7 cellular contexts compared by ENCODE assay signal in the genomic region with DNA sequence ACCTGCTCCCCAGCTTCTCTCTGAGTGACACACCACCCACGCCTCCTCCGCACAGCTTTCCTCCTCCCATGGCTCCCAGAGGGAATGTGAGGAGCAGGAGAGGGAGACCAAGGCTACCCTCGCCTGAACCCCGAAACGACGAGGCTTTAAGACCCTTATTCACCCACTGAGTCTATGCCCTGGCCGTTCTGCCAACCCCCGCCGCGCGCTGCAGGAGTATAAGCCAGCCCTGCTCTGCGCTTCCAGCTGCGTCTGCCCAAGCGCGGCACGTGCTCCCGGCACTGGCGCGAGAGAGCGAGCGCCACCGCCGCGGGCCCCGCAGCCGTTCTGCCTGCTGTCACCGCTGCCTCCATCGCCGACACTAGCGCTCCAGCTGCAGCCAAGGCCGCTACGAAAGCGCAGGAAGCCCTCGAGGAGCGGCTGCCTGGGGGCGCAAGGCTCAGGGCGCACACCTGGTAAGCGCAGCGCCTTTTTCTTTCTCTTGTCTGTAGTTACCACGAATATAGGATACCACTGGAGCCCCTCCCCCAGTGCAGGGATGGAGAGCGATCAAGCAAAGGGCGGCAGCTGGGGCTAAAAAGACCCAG.
DNase-seq lines count a peak whose midpoint lies in the region; FAIRE-seq and TF ChIP-seq lines count a peak whose summit lies in the region.
"Not testable (repeated sequence)": the region's sequence is repeated elsewhere in the genome, so short reads cannot be mapped to it uniquely, and the experiment has no call there.

No MANE protein-coding gene starts in this region.

- H3K27ac ChIP-seq in 22Rv1; kidney (ENCODE audit: low read depth in 2 of 2, low read length in 2 of 2): not testable (repeated sequence)
- peak overlapping the region in 38 of 59 donors; percentile 15 to 83 (median 68) for H3K27ac ChIP-seq in dorsolateral prefrontal cortex

- not testable (repeated sequence) for H3K36me3 ChIP-seq in NT2/D1 (ENCODE audit: insufficient read depth, insufficient read length, low read length); kidney (ENCODE audit: control insufficient read depth in 1 of 2, insufficient read depth in 2 of 2, low read length in 2 of 2)

- 0 out of 2 replicates have a peak, but pooled peaks have one; percentile 6 for TF ChIP-seq CTCF in 22Rv1 (IDR thresholded peaks at IDR 0.05)
- not testable (repeated sequence) for TF ChIP-seq CTCF in dorsolateral prefrontal cortex (IDR thresholded peaks at IDR 0.05 in 54 of 56, conservative IDR thresholded peaks at IDR 0.05 in 2 of 56; ENCODE audit: low read depth in 1 of 56, partially characterized antibody in 56 of 56); kidney (IDR thresholded peaks at IDR 0.05; ENCODE audit: borderline replicate concordance, extremely low read depth, insufficient read depth)

- not testable (repeated sequence) for FAIRE-seq in kidney (lab: Jason Lieb, UNC); urothelium cell line (lab: Jason Lieb, UNC)

- not testable (repeated sequence) for H3K4me1 ChIP-seq in NT2/D1 (ENCODE audit: insufficient read depth, insufficient read length); kidney (ENCODE audit: control insufficient read depth in 1 of 2, insufficient read depth in 1 of 2, low read depth in 1 of 2, low read length in 2 of 2)

- H3K4me3 ChIP-seq in NT2/D1 (ENCODE audit: insufficient read length, low read depth) = peak overlapping the region; percentile 10
- H3K4me3 ChIP-seq in dorsolateral prefrontal cortex = peak overlapping the region in 54 of 59 donors; percentile 7 to 63 (median 46)
- not testable (repeated sequence) for H3K4me3 ChIP-seq in kidney (ENCODE audit: low read length in 2 of 2)

- H3K9me3 ChIP-seq in NT2/D1 (ENCODE audit: insufficient read depth, low read length); kidney (ENCODE audit: control insufficient read depth in 1 of 2, low read length in 2 of 2): not testable (repeated sequence)

- not testable (repeated sequence) for H3K9ac ChIP-seq in NT2/D1 (ENCODE audit: insufficient read length, low read depth); kidney (ENCODE audit: low read length in 2 of 2)

- intact Hi-C loops in dorsolateral prefrontal cortex (cut with DNase I); kidney (cut with DNase I): not testable (repeated sequence)

- DNase-seq in ELF-1 (ENCODE audit: low read depth, low spot score) (peak; percentile 21), dorsolateral prefrontal cortex (peak in 6 of 10 donors; percentile 31 to 64 (median 42)), kidney (peak; percentile 66), putamen (ENCODE audit: low spot score) (peak; percentile 47), urothelium cell line (ENCODE audit: low spot score) (peak; percentile 3)
- not testable (repeated sequence) for DNase-seq in NT2/D1 (ENCODE audit: low read depth, low spot score)

- peaks cover 38% of the 10 kb centered on the region for H3K27me3 ChIP-seq in NT2/D1 (ENCODE audit: insufficient read depth, insufficient read length)
- peaks cover 0 to 32% (median 0%) of the 10 kb centered on the region in 45 donors for H3K27me3 ChIP-seq in dorsolateral prefrontal cortex
